ENCODE assay signal across 13 cellular contexts in the genomic region with DNA sequence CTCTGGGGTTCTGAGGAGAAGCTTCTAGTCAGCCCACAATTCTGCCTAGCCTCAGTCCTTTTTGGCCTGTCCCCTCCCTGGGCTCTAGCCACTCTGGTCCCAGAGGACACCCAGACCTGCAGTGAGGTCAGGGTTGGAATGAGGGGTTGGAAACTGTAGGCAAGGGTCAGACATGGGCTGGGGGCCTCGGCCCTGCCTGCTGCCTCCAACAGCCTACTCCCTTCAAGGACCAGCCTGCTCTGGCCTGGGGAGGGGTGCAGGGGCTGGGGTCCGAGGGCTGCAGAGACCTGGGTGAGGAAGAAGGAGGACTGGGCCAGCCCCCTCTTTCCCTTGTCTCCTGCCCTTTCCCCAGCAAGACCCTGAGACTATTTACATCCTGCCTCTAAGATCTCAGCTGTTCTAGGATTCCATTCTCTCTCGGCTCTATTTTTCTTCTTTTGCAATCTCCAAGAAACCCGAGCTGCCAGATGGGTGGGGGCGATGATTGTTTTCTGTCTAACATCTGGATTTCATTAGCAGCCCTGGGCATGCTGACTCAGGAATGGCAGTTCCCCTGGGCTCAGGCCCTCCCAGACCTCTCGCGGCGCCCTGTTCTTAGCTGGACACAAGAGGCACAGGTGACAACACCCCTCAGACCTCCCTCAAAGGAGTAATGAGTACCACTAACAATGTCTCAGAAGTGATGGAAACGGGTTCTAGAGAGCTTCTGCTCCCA. TPM values are rescaled to one million over a fixed set of nuclear protein-coding genes. Genes with fewer than 3 reads are reported as not detected.
DNase-seq lines count a peak whose midpoint lies in the region; ATAC-seq and TF ChIP-seq lines count a peak whose summit lies in the region.
"Had no signal": no experiment of that assay in that cellular context is flagged by ENCODE, and none has a peak within 500 bp of the region (broad histone marks: within the 10 kb centered on the region; RNA-seq: fewer than 3 reads in every experiment).

No MANE protein-coding gene starts in this region.

- 46% methylated on average over 8 of the region's 9 CpGs for WGBS in esophagus muscularis mucosa

- peak overlapping the region; percentile 71 to 83 (median 78) for H3K27ac ChIP-seq in esophagus muscularis mucosa (replicated peaks in 1 of 4)
- H3K27ac ChIP-seq in neural progenitor cell, result no peak overlapping the region
- H3K27ac ChIP-seq: WERI-Rb-1 had no signal

- POLR2A ChIA-PET in activated CD4-positive, alpha-beta memory T cell treated with anti-CD3 and anti-CD28 coated beads, Interleukin-2, amount 10 ng/mL, durations not matched to agents 7 days and 5 days (lab: Charles Lee), result interaction anchor here (0.7 kb wide), 1 partner anchor 22 kb away, joined by 3 read pairs; no protein-coding TSS in a partner anchor

- H3K4me3 ChIP-seq in esophagus muscularis mucosa (no peak overlapping the region), neural progenitor cell (no peak overlapping the region)

- ATAC-seq in natural killer cell treated with Interleukin-12 subunit alpha and Interleukin-12 subunit beta and Interleukin-15 and Interleukin-18, amount 100 ng/mL, for 72 hours, result peak in 1 of 2 donors; percentile 18
- no peak for ATAC-seq in natural killer cell
- ATAC-seq in HG02852 (IDR thresholded peaks at IDR 0.05; ENCODE audit: unreplicated experiment), result no peak

- TF ChIP-seq CTCF in natural killer cell (IDR thresholded peaks at IDR 0.05) (no peak), esophagus muscularis mucosa (IDR thresholded peaks at IDR 0.05) (no peak), neural progenitor cell (IDR thresholded peaks at IDR 0.05) (no peak)

- DNase-seq in natural killer cell treated with Interleukin-12 subunit alpha and Interleukin-12 subunit beta and Interleukin-15 and Interleukin-18, amount 100 ng/mL, for 72 hours (ENCODE audit: low spot score), result peak; percentile 15
- DNase-seq in natural killer cell (no peak), esophagus muscularis mucosa (ENCODE audit: extremely low spot score) (no peak), neural progenitor cell (ENCODE audit: low spot score) (no peak), SHP77 (lab: John Stamatoyannopoulos, UW) (no peak), NCI-H446 (lab: John Stamatoyannopoulos, UW) (no peak)
- DNase-seq in activated CD4-positive, alpha-beta memory T cell treated with anti-CD3 and anti-CD28 coated beads, Interleukin-2, amount 10 ng/mL, durations not matched to agents 7 days and 5 days, result no peak
- DNase-seq: activated naive CD8-positive, alpha-beta T cell treated with anti-CD3 and anti-CD28 coated beads, Interleukin-2, amount 10 ng/mL, durations not matched to agents 7 days and 5 days; H7; NCI-H526; stimulated activated CD4-positive, alpha-beta T cell treated with anti-CD3 and anti-CD28 coated beads, Interleukin-2, amount 100 ng/mL, for 24 hours; WERI-Rb-1 had no signal

- no peak overlapping the region for H3K9ac ChIP-seq in neural progenitor cell

- CTCF ChIA-PET in activated CD4-positive, alpha-beta memory T cell treated with anti-CD3 and anti-CD28 coated beads, Interleukin-2, amount 10 ng/mL, durations not matched to agents 7 days and 5 days (lab: Charles Lee), result no interaction called here

- H3K4me2 ChIP-seq in neural progenitor cell, result no peak overlapping the region

- H3K27ac Mint-ChIP-seq in natural killer cell treated with Interleukin-12 subunit alpha and Interleukin-12 subunit beta and Interleukin-15 and Interleukin-18, amount 100 ng/mL, for 72 hours, result no peak overlapping the region
- H3K27ac Mint-ChIP-seq in natural killer cell (no peak overlapping the region), neural progenitor cell (peak overlapping the region; percentile 70)
- H3K27ac Mint-ChIP-seq in activated CD4-positive, alpha-beta memory T cell treated with anti-CD3 and anti-CD28 coated beads, Interleukin-2, amount 10 ng/mL, durations not matched to agents 7 days and 5 days, result no peak overlapping the region
- H3K27ac Mint-ChIP-seq: activated naive CD8-positive, alpha-beta T cell treated with anti-CD3 and anti-CD28 coated beads, Interleukin-2, amount 10 ng/mL, durations not matched to agents 7 days and 5 days had no signal

- TF ChIP-seq EP300 in esophagus muscularis mucosa (IDR thresholded peaks at IDR 0.05), result no peak

- H4K20me1 ChIP-seq in neural progenitor cell (ENCODE audit: low read depth), result peaks cover 9% of the 10 kb centered on the region

- no peak overlapping the region for H2AFZ ChIP-seq in neural progenitor cell (replicated peaks)

- no peak for TF ChIP-seq POLR2A in esophagus muscularis mucosa (IDR thresholded peaks at IDR 0.05; ENCODE audit: low read depth)

- H3K4me3 Mint-ChIP-seq in natural killer cell treated with Interleukin-12 subunit alpha and Interleukin-12 subunit beta and Interleukin-15 and Interleukin-18, amount 100 ng/mL, for 72 hours, result no peak overlapping the region
- H3K4me3 Mint-ChIP-seq in natural killer cell, result no peak overlapping the region
- H3K4me3 Mint-ChIP-seq in neural progenitor cell, result no peak overlapping the region
- no peak overlapping the region for H3K4me3 Mint-ChIP-seq in activated CD4-positive, alpha-beta memory T cell treated with anti-CD3 and anti-CD28 coated beads, Interleukin-2, amount 10 ng/mL, durations not matched to agents 7 days and 5 days
- H3K4me3 Mint-ChIP-seq: activated naive CD8-positive, alpha-beta T cell treated with anti-CD3 and anti-CD28 coated beads, Interleukin-2, amount 10 ng/mL, durations not matched to agents 7 days and 5 days had no signal

- H3K36me3 ChIP-seq in esophagus muscularis mucosa (peaks cover 0 to 43% (median 31%) of the 10 kb centered on the region in 4 donors), neural progenitor cell (no peaks in the 10 kb centered on the region)
- H3K36me3 ChIP-seq: WERI-Rb-1 had no signal

- H3K27me3 ChIP-seq in esophagus muscularis mucosa (no peaks in the 10 kb centered on the region), neural progenitor cell (no peaks in the 10 kb centered on the region)

- H3K9me3 ChIP-seq in esophagus muscularis mucosa, result no peaks in the 10 kb centered on the region
- H3K9me3 ChIP-seq in neural progenitor cell (ENCODE audit: low read depth), result no peaks in the 10 kb centered on the region

- H3K79me2 ChIP-seq in neural progenitor cell (ENCODE audit: low read depth), result no peaks in the 10 kb centered on the region

- H3K9me3 Mint-ChIP-seq in natural killer cell treated with Interleukin-12 subunit alpha and Interleukin-12 subunit beta and Interleukin-15 and Interleukin-18, amount 100 ng/mL, for 72 hours, result no peaks in the 10 kb centered on the region
- no peaks in the 10 kb centered on the region for H3K9me3 Mint-ChIP-seq in natural killer cell
- no peaks in the 10 kb centered on the region for H3K9me3 Mint-ChIP-seq in neural progenitor cell
- H3K9me3 Mint-ChIP-seq in activated CD4-positive, alpha-beta memory T cell treated with anti-CD3 and anti-CD28 coated beads, Interleukin-2, amount 10 ng/mL, durations not matched to agents 7 days and 5 days, result no peaks in the 10 kb centered on the region
- H3K9me3 Mint-ChIP-seq: activated naive CD8-positive, alpha-beta T cell treated with anti-CD3 and anti-CD28 coated beads, Interleukin-2, amount 10 ng/mL, durations not matched to agents 7 days and 5 days had no signal

- H3K4me1 ChIP-seq in esophagus muscularis mucosa, result peaks cover 0 to 83% (median 20%) of the 10 kb centered on the region in 4 donors
- peaks cover 13% of the 10 kb centered on the region for H3K4me1 ChIP-seq in neural progenitor cell

- H3K4me1 Mint-ChIP-seq in natural killer cell treated with Interleukin-12 subunit alpha and Interleukin-12 subunit beta and Interleukin-15 and Interleukin-18, amount 100 ng/mL, for 72 hours (ENCODE audit: low read depth in 2 of 2), result no peaks in the 10 kb centered on the region
- peaks cover 0 to 14% of the 10 kb centered on the region in 2 donors for H3K4me1 Mint-ChIP-seq in natural killer cell
- peaks cover 15% of the 10 kb centered on the region for H3K4me1 Mint-ChIP-seq in neural progenitor cell
- no peaks in the 10 kb centered on the region for H3K4me1 Mint-ChIP-seq in activated CD4-positive, alpha-beta memory T cell treated with anti-CD3 and anti-CD28 coated beads, Interleukin-2, amount 10 ng/mL, durations not matched to agents 7 days and 5 days
- H3K4me1 Mint-ChIP-seq: activated naive CD8-positive, alpha-beta T cell treated with anti-CD3 and anti-CD28 coated beads, Interleukin-2, amount 10 ng/mL, durations not matched to agents 7 days and 5 days had no signal

- intact Hi-C loops in natural killer cell (cut with micrococcal nuclease), result no loop called here
- intact Hi-C loops in esophagus muscularis mucosa (cut with DNase I), result no loop called here

- no peaks in the 10 kb centered on the region for H3F3A ChIP-seq in neural progenitor cell (ENCODE audit: low read depth)

- no peaks in the 10 kb centered on the region for H3K27me3 Mint-ChIP-seq in natural killer cell treated with Interleukin-12 subunit alpha and Interleukin-12 subunit beta and Interleukin-15 and Interleukin-18, amount 100 ng/mL, for 72 hours
- H3K27me3 Mint-ChIP-seq in natural killer cell (ENCODE audit: low read depth in 2 of 2) (no peaks in the 10 kb centered on the region), neural progenitor cell (ENCODE audit: insufficient read depth, low read depth) (no peaks in the 10 kb centered on the region)
- H3K27me3 Mint-ChIP-seq in activated CD4-positive, alpha-beta memory T cell treated with anti-CD3 and anti-CD28 coated beads, Interleukin-2, amount 10 ng/mL, durations not matched to agents 7 days and 5 days, result peaks cover 3% of the 10 kb centered on the region
- H3K27me3 Mint-ChIP-seq: activated naive CD8-positive, alpha-beta T cell treated with anti-CD3 and anti-CD28 coated beads, Interleukin-2, amount 10 ng/mL, durations not matched to agents 7 days and 5 days had no signal

- H3K36me3 Mint-ChIP-seq in natural killer cell treated with Interleukin-12 subunit alpha and Interleukin-12 subunit beta and Interleukin-15 and Interleukin-18, amount 100 ng/mL, for 72 hours, result no peaks in the 10 kb centered on the region
- H3K36me3 Mint-ChIP-seq in natural killer cell (no peaks in the 10 kb centered on the region), neural progenitor cell (no peaks in the 10 kb centered on the region)
- H3K36me3 Mint-ChIP-seq in activated CD4-positive, alpha-beta memory T cell treated with anti-CD3 and anti-CD28 coated beads, Interleukin-2, amount 10 ng/mL, durations not matched to agents 7 days and 5 days (ENCODE audit: low read depth), result no peaks in the 10 kb centered on the region
- H3K36me3 Mint-ChIP-seq: activated naive CD8-positive, alpha-beta T cell treated with anti-CD3 and anti-CD28 coated beads, Interleukin-2, amount 10 ng/mL, durations not matched to agents 7 days and 5 days had no signal

RNA-seq across cellular contexts. Expression of a gene that starts 23.1 kb away (rescaled TPM):
- 1 to 10 TPM in 1 of 2 donors, under 1 TPM in 1; 0.73 to 1.3 TPM for total RNA-seq in natural killer cell treated with Interleukin-12 subunit alpha and Interleukin-12 subunit beta and Interleukin-15 and Interleukin-18, amount 100 ng/mL, for 72 hours
- total RNA-seq in natural killer cell (1 to 10 TPM; 2.8 to 4.0 (median 3.6) TPM), esophagus muscularis mucosa (100 to 1,000 TPM; 100 to 156 (median 120) TPM), neural progenitor cell (ENCODE audit: low replicate concordance) (5.9 and 10.7 TPM in 2 replicates)
- total RNA-seq in activated CD4-positive, alpha-beta memory T cell treated with anti-CD3 and anti-CD28 coated beads, Interleukin-2, amount 10 ng/mL, durations not matched to agents 7 days and 5 days, result 1 to 10 TPM; 1.5 TPM
